1 cellular context compared by ENCODE assay signal in the genomic region with DNA sequence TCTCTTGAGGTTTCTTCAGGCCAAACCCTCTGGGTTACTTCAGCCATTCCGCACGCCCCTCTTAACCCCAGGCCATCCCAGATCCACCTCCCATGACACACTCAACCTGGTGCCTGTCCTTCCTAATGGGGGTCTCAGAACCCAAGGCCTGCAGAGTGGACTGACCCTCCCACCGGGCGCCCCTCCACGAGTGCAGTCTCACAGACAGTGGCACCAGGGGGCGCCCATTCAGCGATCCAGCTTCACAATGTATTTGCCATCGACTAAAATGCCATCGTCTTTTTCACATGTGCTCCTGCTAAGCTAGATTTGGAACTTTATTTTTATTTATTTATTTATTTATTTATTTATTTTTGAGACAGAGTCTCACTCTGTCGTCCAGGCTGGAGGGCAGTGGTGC.
TF ChIP-seq lines count a peak whose summit lies in the region.

No MANE protein-coding gene starts in this region.

TF ChIP-seq in GM12878, 131 proteins besides CTCF, POLR2A, EP300 and RAD21:
- TF ChIP-seq BCL3 (IDR thresholded peaks at IDR 0.05; ENCODE audit: borderline replicate concordance, insufficient read depth, low read depth, low read length, poor library complexity, severe bottlenecking) (no peak), TCF12 (IDR thresholded peaks at IDR 0.05; ENCODE audit: low read depth, low read length) (no peak), CBX5 (IDR thresholded peaks at IDR 0.05; ENCODE audit: low read depth) (no peak), IRF5 (IDR thresholded peaks at IDR 0.05; ENCODE audit: borderline replicate concordance) (no peak), CEBPB (IDR thresholded peaks at IDR 0.05; ENCODE audit: borderline replicate concordance in 1 of 2, low read depth in 2 of 2, low read length in 2 of 2) (no peak), STAT1 (conservative IDR thresholded peaks at IDR 0.05) (no peak), SIX5 (IDR thresholded peaks at IDR 0.05; ENCODE audit: low read depth, low read length, severe bottlenecking) (no peak), ETV6 (conservative IDR thresholded peaks at IDR 0.05 in 1 of 2, IDR thresholded peaks at IDR 0.05 in 1 of 2; ENCODE audit: borderline replicate concordance in 1 of 2, low read depth in 1 of 2) (no peak), ESRRA (IDR thresholded peaks at IDR 0.05; ENCODE audit: low read length) (no peak), RBBP5 (conservative IDR thresholded peaks at IDR 0.05) (no peak), CHD4 (IDR thresholded peaks at IDR 0.05) (no peak), RFX5 (IDR thresholded peaks at IDR 0.05; ENCODE audit: low read depth, low read length) (no peak)
- TF ChIP-seq, protein P1, sequence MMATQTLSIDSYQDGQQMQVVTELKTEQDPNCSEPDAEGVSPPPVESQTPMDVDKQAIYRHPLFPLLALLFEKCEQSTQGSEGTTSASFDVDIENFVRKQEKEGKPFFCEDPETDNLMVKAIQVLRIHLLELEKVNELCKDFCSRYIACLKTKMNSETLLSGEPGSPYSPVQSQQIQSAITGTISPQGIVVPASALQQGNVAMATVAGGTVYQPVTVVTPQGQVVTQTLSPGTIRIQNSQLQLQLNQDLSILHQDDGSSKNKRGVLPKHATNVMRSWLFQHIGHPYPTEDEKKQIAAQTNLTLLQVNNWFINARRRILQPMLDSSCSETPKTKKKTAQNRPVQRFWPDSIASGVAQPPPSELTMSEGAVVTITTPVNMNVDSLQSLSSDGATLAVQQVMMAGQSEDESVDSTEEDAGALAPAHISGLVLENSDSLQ (IDR thresholded peaks at IDR 0.05) = no peak
- TF ChIP-seq, protein P2, sequence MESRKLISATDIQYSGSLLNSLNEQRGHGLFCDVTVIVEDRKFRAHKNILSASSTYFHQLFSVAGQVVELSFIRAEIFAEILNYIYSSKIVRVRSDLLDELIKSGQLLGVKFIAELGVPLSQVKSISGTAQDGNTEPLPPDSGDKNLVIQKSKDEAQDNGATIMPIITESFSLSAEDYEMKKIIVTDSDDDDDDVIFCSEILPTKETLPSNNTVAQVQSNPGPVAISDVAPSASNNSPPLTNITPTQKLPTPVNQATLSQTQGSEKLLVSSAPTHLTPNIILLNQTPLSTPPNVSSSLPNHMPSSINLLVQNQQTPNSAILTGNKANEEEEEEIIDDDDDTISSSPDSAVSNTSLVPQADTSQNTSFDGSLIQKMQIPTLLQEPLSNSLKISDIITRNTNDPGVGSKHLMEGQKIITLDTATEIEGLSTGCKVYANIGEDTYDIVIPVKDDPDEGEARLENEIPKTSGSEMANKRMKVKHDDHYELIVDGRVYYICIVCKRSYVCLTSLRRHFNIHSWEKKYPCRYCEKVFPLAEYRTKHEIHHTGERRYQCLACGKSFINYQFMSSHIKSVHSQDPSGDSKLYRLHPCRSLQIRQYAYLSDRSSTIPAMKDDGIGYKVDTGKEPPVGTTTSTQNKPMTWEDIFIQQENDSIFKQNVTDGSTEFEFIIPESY (IDR thresholded peaks at IDR 0.05) = no peak
- TF ChIP-seq, protein P3, sequence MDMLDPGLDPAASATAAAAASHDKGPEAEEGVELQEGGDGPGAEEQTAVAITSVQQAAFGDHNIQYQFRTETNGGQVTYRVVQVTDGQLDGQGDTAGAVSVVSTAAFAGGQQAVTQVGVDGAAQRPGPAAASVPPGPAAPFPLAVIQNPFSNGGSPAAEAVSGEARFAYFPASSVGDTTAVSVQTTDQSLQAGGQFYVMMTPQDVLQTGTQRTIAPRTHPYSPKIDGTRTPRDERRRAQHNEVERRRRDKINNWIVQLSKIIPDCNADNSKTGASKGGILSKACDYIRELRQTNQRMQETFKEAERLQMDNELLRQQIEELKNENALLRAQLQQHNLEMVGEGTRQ (IDR thresholded peaks at IDR 0.05; ENCODE audit: borderline replicate concordance, low read depth, low read length) = no peak
- TF ChIP-seq, protein P4, sequence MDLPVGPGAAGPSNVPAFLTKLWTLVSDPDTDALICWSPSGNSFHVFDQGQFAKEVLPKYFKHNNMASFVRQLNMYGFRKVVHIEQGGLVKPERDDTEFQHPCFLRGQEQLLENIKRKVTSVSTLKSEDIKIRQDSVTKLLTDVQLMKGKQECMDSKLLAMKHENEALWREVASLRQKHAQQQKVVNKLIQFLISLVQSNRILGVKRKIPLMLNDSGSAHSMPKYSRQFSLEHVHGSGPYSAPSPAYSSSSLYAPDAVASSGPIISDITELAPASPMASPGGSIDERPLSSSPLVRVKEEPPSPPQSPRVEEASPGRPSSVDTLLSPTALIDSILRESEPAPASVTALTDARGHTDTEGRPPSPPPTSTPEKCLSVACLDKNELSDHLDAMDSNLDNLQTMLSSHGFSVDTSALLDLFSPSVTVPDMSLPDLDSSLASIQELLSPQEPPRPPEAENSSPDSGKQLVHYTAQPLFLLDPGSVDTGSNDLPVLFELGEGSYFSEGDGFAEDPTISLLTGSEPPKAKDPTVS (IDR thresholded peaks at IDR 0.05; ENCODE audit: low read depth, low read length) = no peak
- TF ChIP-seq, protein P5, sequence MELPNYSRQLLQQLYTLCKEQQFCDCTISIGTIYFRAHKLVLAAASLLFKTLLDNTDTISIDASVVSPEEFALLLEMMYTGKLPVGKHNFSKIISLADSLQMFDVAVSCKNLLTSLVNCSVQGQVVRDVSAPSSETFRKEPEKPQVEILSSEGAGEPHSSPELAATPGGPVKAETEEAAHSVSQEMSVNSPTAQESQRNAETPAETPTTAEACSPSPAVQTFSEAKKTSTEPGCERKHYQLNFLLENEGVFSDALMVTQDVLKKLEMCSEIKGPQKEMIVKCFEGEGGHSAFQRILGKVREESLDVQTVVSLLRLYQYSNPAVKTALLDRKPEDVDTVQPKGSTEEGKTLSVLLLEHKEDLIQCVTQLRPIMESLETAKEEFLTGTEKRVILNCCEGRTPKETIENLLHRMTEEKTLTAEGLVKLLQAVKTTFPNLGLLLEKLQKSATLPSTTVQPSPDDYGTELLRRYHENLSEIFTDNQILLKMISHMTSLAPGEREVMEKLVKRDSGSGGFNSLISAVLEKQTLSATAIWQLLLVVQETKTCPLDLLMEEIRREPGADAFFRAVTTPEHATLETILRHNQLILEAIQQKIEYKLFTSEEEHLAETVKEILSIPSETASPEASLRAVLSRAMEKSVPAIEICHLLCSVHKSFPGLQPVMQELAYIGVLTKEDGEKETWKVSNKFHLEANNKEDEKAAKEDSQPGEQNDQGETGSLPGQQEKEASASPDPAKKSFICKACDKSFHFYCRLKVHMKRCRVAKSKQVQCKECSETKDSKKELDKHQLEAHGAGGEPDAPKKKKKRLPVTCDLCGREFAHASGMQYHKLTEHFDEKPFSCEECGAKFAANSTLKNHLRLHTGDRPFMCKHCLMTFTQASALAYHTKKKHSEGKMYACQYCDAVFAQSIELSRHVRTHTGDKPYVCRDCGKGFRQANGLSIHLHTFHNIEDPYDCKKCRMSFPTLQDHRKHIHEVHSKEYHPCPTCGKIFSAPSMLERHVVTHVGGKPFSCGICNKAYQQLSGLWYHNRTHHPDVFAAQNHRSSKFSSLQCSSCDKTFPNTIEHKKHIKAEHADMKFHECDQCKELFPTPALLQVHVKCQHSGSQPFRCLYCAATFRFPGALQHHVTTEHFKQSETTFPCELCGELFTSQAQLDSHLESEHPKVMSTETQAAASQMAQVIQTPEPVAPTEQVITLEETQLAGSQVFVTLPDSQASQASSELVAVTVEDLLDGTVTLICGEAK (IDR thresholded peaks at IDR 0.05; ENCODE audit: borderline replicate concordance) = no peak
